In genomic region chr20:45104786-45105185, GRCh38 we compare ENCODE assay signal across 13 cellular contexts. TPM values are rescaled to one million over a fixed set of nuclear protein-coding genes. Genes with fewer than 3 reads are reported as not detected.
DNase-seq lines count a peak whose midpoint lies in the region; ATAC-seq and TF ChIP-seq lines count a peak whose summit lies in the region.
"Had no signal": no experiment of that assay in that cellular context is flagged by ENCODE, and none has a peak within 500 bp of the region (broad histone marks: within the 10 kb centered on the region; RNA-seq: fewer than 3 reads in every experiment).

No MANE protein-coding gene starts in this region.

- intact Hi-C loops in left ventricle myocardium superior (cut with micrococcal nuclease) = no loop called here

- no peak for TF ChIP-seq CTCF in epithelial cell of proximal tubule (conservative IDR thresholded peaks at IDR 0.05; ENCODE audit: low read depth, low read length)

- DNase-seq in GOT3 (lab: John Stamatoyannopoulos, UW) (peak; percentile 65), RPMI7951 (ENCODE audit: low read depth) (peak; percentile 97), epithelial cell of proximal tubule (ENCODE audit: low read depth) (peak; percentile 94), pulmonary artery endothelial cell (ENCODE audit: low read depth, low spot score) (peak; percentile 43), left ventricle myocardium superior (no peak), NCI-H524 (lab: John Stamatoyannopoulos, UW) (no peak)
- no peak for DNase-seq in stimulated activated CD4-positive, alpha-beta T cell treated with anti-CD3 and anti-CD28 coated beads, Interleukin-12 subunit alpha, Interleukin-12 subunit beta, amount 100 ng/mL, for 4 hours
- DNase-seq: activated B cell treated with CpG ODN at 0.5 μM for 24 hours, colonic mucosa, DMS79 treated with DMSO at 0.1 percent for 48 hours, ovary had no signal

- H3K4me3 ChIP-seq in epithelial cell of proximal tubule (ENCODE audit: low read depth, low read length) = no peak overlapping the region
- H3K4me3 ChIP-seq: colonic mucosa, ovary, upper lobe of left lung had no signal

- ATAC-seq in HG02973 (IDR thresholded peaks at IDR 0.05; ENCODE audit: unreplicated experiment) (no peak), left ventricle myocardium superior (no peak)

RNA-seq across cellular contexts. Expression of gene KCNS1, which starts 3.9 kb away (rescaled TPM):
- 0.12 and 0.39 TPM in 2 replicates for total RNA-seq in RPMI7951 (2014; rRNA removed; shearing (Covaris generic))
- 8.1 and 10.9 TPM in 2 replicates for total RNA-seq in epithelial cell of proximal tubule
- total RNA-seq in pulmonary artery endothelial cell = 0.20 and 0.21 TPM in 2 replicates
- not detected for total RNA-seq in left ventricle myocardium superior
- total RNA-seq: activated B cell treated with CpG ODN at 0.5 μM for 24 hours, ovary had no signal

RNA-seq across cellular contexts. Expression of gene WFDC5, which starts 10.2 kb away (rescaled TPM):
- total RNA-seq in RPMI7951 (2014; rRNA removed; shearing (Covaris generic)) = not detected in 2 replicates
- not detected in 2 replicates for total RNA-seq in epithelial cell of proximal tubule
- not detected in 2 replicates for total RNA-seq in pulmonary artery endothelial cell
- total RNA-seq in left ventricle myocardium superior = not detected
- total RNA-seq: activated B cell treated with CpG ODN at 0.5 μM for 24 hours, colonic mucosa, ovary had no signal

RNA-seq across cellular contexts. Expression of gene WFDC12, which starts 19.5 kb away (rescaled TPM):
- total RNA-seq in RPMI7951 (2014; rRNA removed; shearing (Covaris generic)) = not detected in 2 replicates
- total RNA-seq in epithelial cell of proximal tubule (not detected in 2 replicates), pulmonary artery endothelial cell (not detected in 2 replicates), left ventricle myocardium superior (not detected)
- total RNA-seq: activated B cell treated with CpG ODN at 0.5 μM for 24 hours, colonic mucosa, ovary had no signal

Comparison
In these comparisons a context has a peak if more than half of its experiments do, and no peak if none do; other contexts are left out.
1. DNase-seq: peak in GOT3 (single experiment), RPMI7951 (single experiment), epithelial cell of proximal tubule (single experiment) and pulmonary artery endothelial cell (single experiment); none in stimulated activated CD4-positive, alpha-beta T cell treated with anti-CD3 and anti-CD28 coated beads, Interleukin-12 subunit alpha, Interleukin-12 subunit beta, amount 100 ng/mL, for 4 hours (single experiment), left ventricle myocardium superior (single experiment) and NCI-H524 (0 of 2).